Comparison of ENCODE assay signal across 1 cellular context in genomic region chr18:75554112-75554511, GRCh38.
TF ChIP-seq lines count a peak whose summit lies in the region.

No MANE protein-coding gene starts in this region.

TF ChIP-seq in GM23338, 12 proteins besides CTCF, POLR2A, EP300 and RAD21 (continued from another document):
- TF ChIP-seq EZH2 (IDR thresholded peaks at IDR 0.05; ENCODE audit: low read depth, unreplicated experiment) = no peak
- no peak for TF ChIP-seq NANOG (IDR thresholded peaks at IDR 0.05; ENCODE audit: borderline replicate concordance)
- no peak for TF ChIP-seq ETS1 (IDR thresholded peaks at IDR 0.05)
- no peak for TF ChIP-seq ZNF114 (CRISPR knock-in tag; IDR thresholded peaks at IDR 0.05)
- no peak for TF ChIP-seq ZNF331 (CRISPR knock-in tag; IDR thresholded peaks at IDR 0.05; ENCODE audit: low read depth)
- TF ChIP-seq EZH2phosphoT487 (IDR thresholded peaks at IDR 0.05; ENCODE audit: unreplicated experiment) = no peak
- no peak for TF ChIP-seq STAT1 (IDR thresholded peaks at IDR 0.05; ENCODE audit: unreplicated experiment)
- no peak for TF ChIP-seq CREB1 (CRISPR knock-in tag; IDR thresholded peaks at IDR 0.05; ENCODE audit: low read depth)
- no peak for TF ChIP-seq REST (IDR thresholded peaks at IDR 0.05; ENCODE audit: unreplicated experiment)
- TF ChIP-seq POLR2AphosphoS5 (IDR thresholded peaks at IDR 0.05; ENCODE audit: low read depth) = no peak
